10 cellular contexts compared by ENCODE assay signal in genomic region chr2:65350714-65351113, GRCh38.
DNase-seq lines count a peak whose midpoint lies in the region; FAIRE-seq and TF ChIP-seq lines count a peak whose summit lies in the region.
"Had no signal": no experiment of that assay in that cellular context is flagged by ENCODE, and none has a peak within 500 bp of the region (broad histone marks: within the 10 kb centered on the region; RNA-seq: fewer than 3 reads in every experiment).

No MANE protein-coding gene starts in this region.

- H2AK5ac ChIP-seq in mesenchymal stem cell (ENCODE audit: low read length, severe bottlenecking), result no peak overlapping the region

- H4K91ac ChIP-seq in mesenchymal stem cell (ENCODE audit: low read length), result peak overlapping the region; percentile 55

- CTCF ChIA-PET in HEK293T (lab: Yijun Ruan, JAX), result interaction anchor here (0.6 to 1.2 kb wide), 2 partner anchors 33 to 203 kb away, joined by 3 read pairs; no protein-coding TSS in a partner anchor

- 7% methylated on average over 6 of the region's 6 CpGs for WGBS in mesenchymal stem cell

- intact Hi-C loops in kidney (cut with DNase I) (no loop called here), ascending aorta (cut with DNase I) (no loop called here)

- peaks cover 28% of the 10 kb centered on the region for H3F3A ChIP-seq in SU-DHL-6 (ENCODE audit: insufficient read depth)

- H3K27me3 ChIP-seq in SU-DHL-6 (ENCODE audit: low read length) (no peaks in the 10 kb centered on the region), mesenchymal stem cell (ENCODE audit: control insufficient read depth in 1 of 2, insufficient read depth in 1 of 2, low read length in 2 of 2) (no peaks in the 10 kb centered on the region), ascending aorta (no peaks in the 10 kb centered on the region)

- H3K79me1 ChIP-seq in mesenchymal stem cell (replicated peaks; ENCODE audit: low read length, poor library complexity, severe bottlenecking), result peaks cover 44% of the 10 kb centered on the region

- H3K27ac ChIP-seq in SU-DHL-6 (ENCODE audit: low read depth, low read length), result peak overlapping the region; percentile 93
- H3K27ac ChIP-seq in mesenchymal stem cell (ENCODE audit: low read length, poor library complexity, severe bottlenecking), result no peak overlapping the region
- H3K27ac ChIP-seq in kidney (ENCODE audit: low read depth in 2 of 2, low read length in 2 of 2), result no peak overlapping the region
- peak overlapping the region in 1 of 2 donors; percentile 30 for H3K27ac ChIP-seq in ascending aorta
- H3K27ac ChIP-seq: HL-60 had no signal

- POLR2A ChIA-PET in HEK293T (lab: Yijun Ruan, JAX), result no interaction called here

- H3K18ac ChIP-seq in mesenchymal stem cell (ENCODE audit: low read depth in 1 of 2, low read length in 2 of 2), result peak overlapping the region; percentile 62 to 81

- peaks cover 13% of the 10 kb centered on the region for H3K4me1 ChIP-seq in mesenchymal stem cell (ENCODE audit: control insufficient read depth, insufficient read depth, low read depth, low read length)
- H3K4me1 ChIP-seq in kidney (ENCODE audit: control insufficient read depth in 1 of 2, insufficient read depth in 1 of 2, low read depth in 1 of 2, low read length in 2 of 2), result peaks cover 5 to 7% of the 10 kb centered on the region in 2 donors
- peaks cover 7 to 31% of the 10 kb centered on the region in 2 donors for H3K4me1 ChIP-seq in ascending aorta

- peaks cover 100% of the 10 kb centered on the region for H3K79me2 ChIP-seq in SU-DHL-6 (ENCODE audit: insufficient read depth, low read length)

- peak overlapping the region; percentile 54 for H2BK120ac ChIP-seq in mesenchymal stem cell (ENCODE audit: low read depth, low read length)

- H2BK15ac ChIP-seq in mesenchymal stem cell (ENCODE audit: low read depth, poor library complexity, severe bottlenecking), result no peak overlapping the region

- DNase-seq in GM12865 (ENCODE audit: low read depth), result peak; percentile 58
- peak; percentile 51 for DNase-seq in HEK293T (ENCODE audit: extremely low spot score)
- DNase-seq in mesenchymal stem cell, result peak; percentile 79
- DNase-seq in NK-92 treated with Interleukin-12 subunit alpha and Interleukin-12 subunit beta, amount 100 ng/mL, for 24 hours (lab: John Stamatoyannopoulos, UW), result no peak
- DNase-seq in stimulated activated CD4-positive, alpha-beta T cell treated with anti-CD3 and anti-CD28 coated beads, Interleukin-4, amount 100 ng/mL, for 1 hour, result no peak
- no peak for DNase-seq in kidney
- DNase-seq in ascending aorta (ENCODE audit: low spot score in 2 of 2), result no peak
- DNase-seq: occipital lobe had no signal

- no peaks in the 10 kb centered on the region for H3K9me2 ChIP-seq in SU-DHL-6 (replicated peaks; ENCODE audit: insufficient read depth, low read length)

- H3K9me3 ChIP-seq in SU-DHL-6 (ENCODE audit: insufficient read depth, low read length) (no peaks in the 10 kb centered on the region), mesenchymal stem cell (ENCODE audit: control insufficient read depth, low read length) (no peaks in the 10 kb centered on the region), kidney (ENCODE audit: control insufficient read depth in 1 of 2, low read length in 2 of 2) (no peaks in the 10 kb centered on the region), ascending aorta (no peaks in the 10 kb centered on the region)

- peak overlapping the region in 1 of 2 experiments; percentile 78 for H3K14ac ChIP-seq in mesenchymal stem cell (ENCODE audit: low read length in 2 of 2)

- peak overlapping the region; percentile 94 to 98 for H2BK12ac ChIP-seq in mesenchymal stem cell (ENCODE audit: low read length in 2 of 2)

- H3K4me3 ChIP-seq in GM12865 (ENCODE audit: low read depth, low read length) (no peak overlapping the region), SU-DHL-6 (ENCODE audit: insufficient read depth, low read length, poor library complexity, severe bottlenecking) (no peak overlapping the region), mesenchymal stem cell (ENCODE audit: insufficient read depth in 1 of 2, low read depth in 1 of 2, low read length in 2 of 2) (no peak overlapping the region), kidney (ENCODE audit: low read length in 2 of 2) (no peak overlapping the region), ascending aorta (no peak overlapping the region)

- H4K20me1 ChIP-seq in SU-DHL-6 (ENCODE audit: low read depth, low read length), result peaks cover 2% of the 10 kb centered on the region; the same call in 1 of the 2 replicates

- H2BK5ac ChIP-seq in mesenchymal stem cell (ENCODE audit: low read depth, low read length, poor library complexity, severe bottlenecking), result no peak overlapping the region

- H2AFZ ChIP-seq in SU-DHL-6 (ENCODE audit: low read depth, low read length, severe bottlenecking) (no peak overlapping the region), mesenchymal stem cell (ENCODE audit: low read depth, low read length) (no peak overlapping the region)

- no peak for FAIRE-seq in kidney (lab: Jason Lieb, UNC)

- H4K8ac ChIP-seq in mesenchymal stem cell (ENCODE audit: low read length), result no peak overlapping the region

- H3K36me3 ChIP-seq in SU-DHL-6 (ENCODE audit: low read length) (no peaks in the 10 kb centered on the region), mesenchymal stem cell (ENCODE audit: control insufficient read depth in 1 of 2, insufficient read depth in 2 of 2, low read depth in 1 of 2, low read length in 2 of 2) (no peaks in the 10 kb centered on the region), kidney (ENCODE audit: control insufficient read depth in 1 of 2, insufficient read depth in 2 of 2, low read length in 2 of 2) (no peaks in the 10 kb centered on the region), ascending aorta (no peaks in the 10 kb centered on the region)

- TF ChIP-seq CTCF in GM12865 (IDR thresholded peaks at IDR 0.05; ENCODE audit: insufficient read depth, low read depth, low read length, missing control alignments), result peak; percentile 44
- peak; percentile 35 for TF ChIP-seq CTCF in SU-DHL-6 (IDR thresholded peaks at IDR 0.05; ENCODE audit: insufficient read depth, low read length, poor library complexity, severe bottlenecking)
- no peak for TF ChIP-seq CTCF in kidney (IDR thresholded peaks at IDR 0.05; ENCODE audit: borderline replicate concordance, extremely low read depth, insufficient read depth)
- TF ChIP-seq CTCF in ascending aorta (IDR thresholded peaks at IDR 0.05), result no peak

- peak overlapping the region; percentile 12 to 96 for H3K4ac ChIP-seq in mesenchymal stem cell (ENCODE audit: low read depth in 1 of 2, low read length in 2 of 2)

- peak overlapping the region; percentile 84 for H3K4me2 ChIP-seq in SU-DHL-6 (ENCODE audit: low read depth, low read length, poor library complexity, severe bottlenecking)
- H3K4me2 ChIP-seq in mesenchymal stem cell (ENCODE audit: low read length, poor library complexity, severe bottlenecking), result no peak overlapping the region

- H3K9ac ChIP-seq in SU-DHL-6 (ENCODE audit: low read length) (peak overlapping the region; percentile 32), mesenchymal stem cell (ENCODE audit: low read length) (no peak overlapping the region), kidney (ENCODE audit: low read length in 2 of 2) (no peak overlapping the region)

- peak overlapping the region in 1 of 2 experiments; percentile 16 for H3K23ac ChIP-seq in mesenchymal stem cell (ENCODE audit: low read length in 2 of 2)

TF ChIP-seq in HEK293T, 16 proteins besides CTCF, POLR2A, EP300 and RAD21:
- TF ChIP-seq TARDBP (IDR thresholded peaks at IDR 0.05) (no peak), BHLHE40 (IDR thresholded peaks at IDR 0.05; ENCODE audit: borderline replicate concordance) (no peak), HDGF (IDR thresholded peaks at IDR 0.05; ENCODE audit: borderline replicate concordance) (no peak), ELF4 (IDR thresholded peaks at IDR 0.05) (no peak), PKNOX1 (IDR thresholded peaks at IDR 0.05) (no peak), FOXA1 (IDR thresholded peaks at IDR 0.05) (no peak)

Comparison
In these comparisons a context has a peak if more than half of its experiments do, and no peak if none do; other contexts are left out.
1. DNase-seq: peak in GM12865 (single experiment), HEK293T (single experiment) and mesenchymal stem cell (single experiment); none in NK-92 treated with Interleukin-12 subunit alpha and Interleukin-12 subunit beta, amount 100 ng/mL, for 24 hours (single experiment), stimulated activated CD4-positive, alpha-beta T cell treated with anti-CD3 and anti-CD28 coated beads, Interleukin-4, amount 100 ng/mL, for 1 hour (single experiment), kidney (single experiment) and ascending aorta (0 of 2).
2. CTCF ChIP-seq: peak in GM12865 (single experiment) and SU-DHL-6 (single experiment); none in kidney (single experiment) and ascending aorta (0 of 3).